1 cellular context compared by ENCODE assay signal in genomic region chr5:163578652-163579051, GRCh38.
TF ChIP-seq lines count a peak whose summit lies in the region.

No MANE protein-coding gene starts in this region.

TF ChIP-seq in WTC11, 78 proteins besides CTCF, POLR2A, EP300 and RAD21 (continued from another document):
- TF ChIP-seq, protein P1, sequence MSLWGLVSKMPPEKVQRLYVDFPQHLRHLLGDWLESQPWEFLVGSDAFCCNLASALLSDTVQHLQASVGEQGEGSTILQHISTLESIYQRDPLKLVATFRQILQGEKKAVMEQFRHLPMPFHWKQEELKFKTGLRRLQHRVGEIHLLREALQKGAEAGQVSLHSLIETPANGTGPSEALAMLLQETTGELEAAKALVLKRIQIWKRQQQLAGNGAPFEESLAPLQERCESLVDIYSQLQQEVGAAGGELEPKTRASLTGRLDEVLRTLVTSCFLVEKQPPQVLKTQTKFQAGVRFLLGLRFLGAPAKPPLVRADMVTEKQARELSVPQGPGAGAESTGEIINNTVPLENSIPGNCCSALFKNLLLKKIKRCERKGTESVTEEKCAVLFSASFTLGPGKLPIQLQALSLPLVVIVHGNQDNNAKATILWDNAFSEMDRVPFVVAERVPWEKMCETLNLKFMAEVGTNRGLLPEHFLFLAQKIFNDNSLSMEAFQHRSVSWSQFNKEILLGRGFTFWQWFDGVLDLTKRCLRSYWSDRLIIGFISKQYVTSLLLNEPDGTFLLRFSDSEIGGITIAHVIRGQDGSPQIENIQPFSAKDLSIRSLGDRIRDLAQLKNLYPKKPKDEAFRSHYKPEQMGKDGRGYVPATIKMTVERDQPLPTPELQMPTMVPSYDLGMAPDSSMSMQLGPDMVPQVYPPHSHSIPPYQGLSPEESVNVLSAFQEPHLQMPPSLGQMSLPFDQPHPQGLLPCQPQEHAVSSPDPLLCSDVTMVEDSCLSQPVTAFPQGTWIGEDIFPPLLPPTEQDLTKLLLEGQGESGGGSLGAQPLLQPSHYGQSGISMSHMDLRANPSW (CRISPR knock-in tag; conservative IDR thresholded peaks at IDR 0.05; ENCODE audit: low read depth), result no peak
- no peak for TF ChIP-seq ZNF416 (CRISPR knock-in tag; IDR thresholded peaks at IDR 0.05)
- no peak for TF ChIP-seq GTF2I (CRISPR knock-in tag; conservative IDR thresholded peaks at IDR 0.05)
- no peak for TF ChIP-seq HMGA2 (CRISPR knock-in tag; IDR thresholded peaks at IDR 0.05)
